ENCODE assay signal across 8 cellular contexts in the genomic region with DNA sequence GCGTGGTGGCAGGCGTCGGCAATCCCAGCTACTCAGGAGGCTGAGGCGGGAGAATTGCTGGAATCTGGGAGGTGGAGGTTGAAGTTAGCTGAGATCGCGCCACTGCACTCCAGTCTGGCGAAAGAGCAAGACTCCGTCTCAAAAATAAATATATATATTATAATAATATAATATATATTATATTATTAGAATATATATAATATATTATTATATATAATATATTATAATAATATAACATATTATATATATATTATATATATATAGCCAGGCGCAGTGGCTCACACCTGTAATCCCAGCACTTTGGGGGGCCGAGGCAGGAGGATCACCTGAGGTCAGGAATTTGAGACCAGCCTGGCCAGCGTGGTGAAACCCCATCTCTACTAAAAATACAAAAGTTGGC. TPM values are rescaled to one million over a fixed set of nuclear protein-coding genes. Genes with fewer than 3 reads are reported as not detected.
"Had no signal": no experiment of that assay in that cellular context is flagged by ENCODE, and none has a peak within 500 bp of the region (broad histone marks: within the 10 kb centered on the region; RNA-seq: fewer than 3 reads in every experiment).

No MANE protein-coding gene starts in this region.

RNA-seq across cellular contexts. Expression of a gene that starts 9.7 kb away (rescaled TPM):
- total RNA-seq: activated naive CD4-positive, alpha-beta T cell treated with anti-CD3 and anti-CD28 coated beads for 36 hours; astrocyte; body of pancreas; bronchial epithelial cell; cardiac muscle cell; cardiac septum; cerebellum; chondrocyte had no signal
